13 cellular contexts compared by ENCODE assay signal in genomic region chr7:29968683-29969457, GRCh38. TPM values are rescaled to one million over a fixed set of nuclear protein-coding genes. Genes with fewer than 3 reads are reported as not detected.
DNase-seq lines count a peak whose midpoint lies in the region; ATAC-seq and TF ChIP-seq lines count a peak whose summit lies in the region.
"Had no signal": no experiment of that assay in that cellular context is flagged by ENCODE, and none has a peak within 500 bp of the region (broad histone marks: within the 10 kb centered on the region; RNA-seq: fewer than 3 reads in every experiment).

No MANE protein-coding gene starts in this region.

- H3K27ac ChIP-seq in dorsolateral prefrontal cortex = peak overlapping the region in 58 of 59 donors; percentile 5 to 87 (median 71)
- H3K27ac ChIP-seq: BLaER1 had no signal

- no peak for ATAC-seq in HG03354 (IDR thresholded peaks at IDR 0.05; ENCODE audit: poor library complexity, severe bottlenecking, unreplicated experiment)
- ATAC-seq in GM19351 (IDR thresholded peaks at IDR 0.05; ENCODE audit: unreplicated experiment) = no peak
- no peak for ATAC-seq in HG03432 (IDR thresholded peaks at IDR 0.05; ENCODE audit: unreplicated experiment)

- TF ChIP-seq CTCF in dorsolateral prefrontal cortex (IDR thresholded peaks at IDR 0.05 in 54 of 56, conservative IDR thresholded peaks at IDR 0.05 in 2 of 56; ENCODE audit: low read depth in 1 of 56, partially characterized antibody in 56 of 56) (no peak), nephron (IDR thresholded peaks at IDR 0.05; ENCODE audit: unreplicated experiment in 3 of 3) (no peak)

- H3K4me3 ChIP-seq in dorsolateral prefrontal cortex = peak overlapping the region in 55 of 59 donors; percentile 1 to 54 (median 28)
- H3K4me3 ChIP-seq: BLaER1 had no signal

- peak overlapping the region in 2 of 3 experiments; percentile 37 to 52 for H3K27ac Mint-ChIP-seq in nephron

- no peak overlapping the region for H3K4me3 Mint-ChIP-seq in nephron

- no peaks in the 10 kb centered on the region for H3K27me3 ChIP-seq in dorsolateral prefrontal cortex
- H3K27me3 ChIP-seq: BLaER1 had no signal

- no peaks in the 10 kb centered on the region for H3K9me3 Mint-ChIP-seq in nephron

- DNase-seq in Daoy (ENCODE audit: low read depth) = peak; percentile 83
- DNase-seq in RPMI7951 (ENCODE audit: low read depth) = peak; percentile 84
- peak in 1 of 10 donors; percentile 72 for DNase-seq in dorsolateral prefrontal cortex
- DNase-seq in dermis blood vessel endothelial cell = no peak
- DNase-seq: activated T-cell treated with anti-CD3 and anti-CD28 coated beads for 4 hours, GDM1, NCI-H2107, RPMI8226 had no signal

- intact Hi-C loops in dorsolateral prefrontal cortex (cut with DNase I) = no loop called here

- H3K4me1 Mint-ChIP-seq in nephron = peaks cover 22% of the 10 kb centered on the region

- H3K27me3 Mint-ChIP-seq in nephron (ENCODE audit: low read depth) = no peaks in the 10 kb centered on the region

- H3K36me3 Mint-ChIP-seq in nephron (ENCODE audit: low read depth) = peaks cover 73% of the 10 kb centered on the region

RNA-seq across cellular contexts. Expression of gene SCRN1, which starts 20.7 kb away (rescaled TPM):
- 111 and 130 TPM in 2 replicates for total RNA-seq in Daoy (2014; rRNA removed; shearing (Covaris generic))
- 112 and 118 TPM in 2 replicates for total RNA-seq in RPMI7951 (2014; rRNA removed; shearing (Covaris generic))
- total RNA-seq in dorsolateral prefrontal cortex (100 to 1,000 TPM; 200 to 387 (median 298) TPM), dermis blood vessel endothelial cell (94.6 and 95.5 TPM in 2 replicates)

RNA-seq across cellular contexts. Expression of gene FKBP14, which starts 57.6 kb away (rescaled TPM):
- total RNA-seq in Daoy (2014; rRNA removed; shearing (Covaris generic)) = 47.3 and 54.4 TPM in 2 replicates
- total RNA-seq in RPMI7951 (2014; rRNA removed; shearing (Covaris generic)) = 31.1 and 38.8 TPM in 2 replicates
- total RNA-seq in dorsolateral prefrontal cortex = 10 to 100 TPM in 102 of 120 experiments, 1 to 10 TPM in 18; 7.0 to 20.9 (median 12.4) TPM
- total RNA-seq in dermis blood vessel endothelial cell = 15.5 and 18.2 TPM in 2 replicates

RNA-seq across cellular contexts. Expression of gene PLEKHA8, which starts 59.3 kb away (rescaled TPM):
- 21.0 and 23.2 TPM in 2 replicates for total RNA-seq in Daoy (2014; rRNA removed; shearing (Covaris generic))
- total RNA-seq in RPMI7951 (2014; rRNA removed; shearing (Covaris generic)) = 11.1 and 13.8 TPM in 2 replicates
- 10 to 100 TPM; 11.8 to 29.6 (median 17.7) TPM for total RNA-seq in dorsolateral prefrontal cortex
- 19.1 and 22.8 TPM in 2 replicates for total RNA-seq in dermis blood vessel endothelial cell
